In the genomic region with DNA sequence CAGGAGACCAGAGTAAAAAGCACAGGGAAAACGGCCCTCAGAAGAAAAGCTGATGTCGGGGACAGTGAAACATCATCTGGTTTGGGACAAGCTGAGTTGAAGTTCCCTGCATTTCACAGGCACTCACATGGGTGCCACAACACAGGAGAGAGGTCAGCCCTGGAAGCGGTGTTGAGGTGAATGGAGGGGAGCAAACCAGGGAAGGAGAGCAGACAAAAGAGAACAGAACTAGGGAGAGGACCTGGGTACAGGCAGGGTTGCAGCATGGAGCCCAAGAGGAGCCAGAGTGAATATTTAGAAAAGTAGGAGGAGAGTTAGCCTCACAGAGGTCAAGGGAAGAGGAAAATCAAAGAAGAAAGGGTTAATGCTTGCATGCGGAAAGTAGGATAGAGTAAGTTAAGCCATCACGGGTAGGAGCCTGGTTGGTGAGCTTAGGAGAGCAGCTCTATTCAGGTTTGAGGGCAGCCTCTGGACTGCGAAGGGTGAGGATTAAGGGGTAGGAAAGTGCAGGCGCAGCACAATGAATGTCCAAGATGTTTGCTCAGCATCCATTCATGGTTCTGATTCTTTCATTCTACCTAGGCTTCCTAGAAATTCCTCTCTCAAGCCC, we compare ENCODE assay signal across 34 cellular contexts. TPM values are rescaled to one million over a fixed set of nuclear protein-coding genes. Genes with fewer than 3 reads are reported as not detected.
"Had no signal": no experiment of that assay in that cellular context is flagged by ENCODE, and none has a peak within 500 bp of the region (broad histone marks: within the 10 kb centered on the region; RNA-seq: fewer than 3 reads in every experiment).

No MANE protein-coding gene starts in this region.

- H3K4me3 Mint-ChIP-seq: activated CD4-positive, alpha-beta memory T cell treated with anti-CD3 and anti-CD28 coated beads for 36 hours; activated naive CD4-positive, alpha-beta T cell treated with anti-CD3 and anti-CD28 coated beads for 36 hours; activated T-cell treated with anti-CD3 and anti-CD28 coated beads, Interleukin-2, amount 50 U/mL, for 4 hours; activated T-helper 1 cell treated with anti-CD3 and anti-CD28 coated beads, Interleukin-12 subunit alpha, Interleukin-12 subunit beta, Interleukin-2, Interleukin-4 antibody, amounts not matched to agents 30 ng/mL and 10 ng/mL and 1 ng/mL, durations not matched to agents 14 hours and 24 hours and 36 hours; brain had no signal

- H3K36me3 ChIP-seq: adrenal gland, WERI-Rb-1 had no signal

- H3K4me1 ChIP-seq: adrenal gland had no signal

- H3K36me3 Mint-ChIP-seq: activated CD4-positive, alpha-beta memory T cell treated with anti-CD3 and anti-CD28 coated beads for 36 hours; activated naive CD4-positive, alpha-beta T cell treated with anti-CD3 and anti-CD28 coated beads, Interleukin-2, amount 50 U/mL, for 72 hours; brain had no signal

- H3K4me3 ChIP-seq: adrenal gland, PC-9 had no signal

- H2AFZ ChIP-seq: PC-9 had no signal

- H3K27me3 ChIP-seq: adrenal gland had no signal

- DNase-seq: activated CD4-positive, alpha-beta memory T cell treated with anti-CD3 and anti-CD28 coated beads for 36 hours; activated CD4-positive, alpha-beta T cell treated with anti-CD3 and anti-CD28 coated beads, Interleukin-2, amount 50 U/mL, for 1 hour; activated CD8-positive, alpha-beta memory T cell treated with anti-CD3 and anti-CD28 coated beads, Interleukin-2, amount 50 U/mL, for 4 hours; activated gamma-delta T cell treated with Interleukin-2 at 50 U/mL for 16 hours; activated naive CD4-positive, alpha-beta T cell treated with anti-CD3 and anti-CD28 coated beads for 36 hours; activated T-cell treated with anti-CD3 and anti-CD28 coated beads for 4 hours; activated T-cell treated with anti-CD3 and anti-CD28 coated beads, Interleukin-2, amount 50 U/mL, for 4 hours; adrenal gland; caudate nucleus; cerebellar nuclear complex; NCI-H1105; NCI-H1417 treated with DMSO at 0.1 percent for 48 hours; NCI-H1930; NCI-H2081 treated with DMSO at 0.1 percent for 48 hours; NCI-H226; NCI-H524 treated with DMSO at 0.1 percent for 48 hours; NCI-H748 treated with DMSO at 0.1 percent for 48 hours; NK-92 treated with Interleukin-12 subunit alpha and Interleukin-12 subunit beta, amount 100 ng/mL, for 24 hours; PC-9; SIG-M5; SW 1271; T1000; WERI-Rb-1 had no signal

- H3K4me2 ChIP-seq: PC-9 had no signal

- H3K27ac Mint-ChIP-seq: activated CD4-positive, alpha-beta memory T cell treated with anti-CD3 and anti-CD28 coated beads for 36 hours; activated naive CD4-positive, alpha-beta T cell treated with anti-CD3 and anti-CD28 coated beads for 36 hours; activated naive CD4-positive, alpha-beta T cell treated with anti-CD3 and anti-CD28 coated beads, Interleukin-2, amount 50 U/mL, for 72 hours; activated T-helper 1 cell treated with anti-CD3 and anti-CD28 coated beads, Interleukin-12 subunit alpha, Interleukin-12 subunit beta, Interleukin-2, Interleukin-4 antibody, amounts not matched to agents 30 ng/mL and 10 ng/mL and 1 ng/mL, durations not matched to agents 14 hours and 24 hours and 36 hours; brain had no signal

- H3K27ac ChIP-seq: adrenal gland, PC-9, RWPE1, WERI-Rb-1 had no signal

- H3K9me3 Mint-ChIP-seq: activated CD4-positive, alpha-beta memory T cell treated with anti-CD3 and anti-CD28 coated beads for 36 hours; activated naive CD4-positive, alpha-beta T cell treated with anti-CD3 and anti-CD28 coated beads for 36 hours; activated naive CD4-positive, alpha-beta T cell treated with anti-CD3 and anti-CD28 coated beads, Interleukin-2, amount 50 U/mL, for 72 hours; activated T-cell treated with anti-CD3 and anti-CD28 coated beads, Interleukin-2, amount 50 U/mL, for 4 hours; activated T-helper 1 cell treated with anti-CD3 and anti-CD28 coated beads, Interleukin-12 subunit alpha, Interleukin-12 subunit beta, Interleukin-2, Interleukin-4 antibody, amounts not matched to agents 30 ng/mL and 10 ng/mL and 1 ng/mL, durations not matched to agents 14 hours and 24 hours and 36 hours; brain had no signal

- H3K9me3 ChIP-seq: adrenal gland had no signal

- ATAC-seq: activated naive CD4-positive, alpha-beta T cell treated with anti-CD3 and anti-CD28 coated beads, Interleukin-2, amount 50 U/mL, for 72 hours; activated T-cell treated with anti-CD3 and anti-CD28 coated beads, Interleukin-2, amount 50 U/mL, for 4 hours; Right ventricle myocardium inferior; SK-N-SH treated with all-trans-retinoic acid at 6 μM for 48 hours had no signal

RNA-seq across cellular contexts. Expression of gene FAM216B, which starts 15.5 kb away (rescaled TPM):
- total RNA-seq: activated CD4-positive, alpha-beta memory T cell treated with anti-CD3 and anti-CD28 coated beads for 36 hours; activated naive CD4-positive, alpha-beta T cell treated with anti-CD3 and anti-CD28 coated beads for 36 hours; activated naive CD4-positive, alpha-beta T cell treated with anti-CD3 and anti-CD28 coated beads, Interleukin-2, amount 50 U/mL, for 72 hours; activated T-cell treated with anti-CD3 and anti-CD28 coated beads, Interleukin-2, amount 50 U/mL, for 4 hours; activated T-helper 1 cell treated with anti-CD3 and anti-CD28 coated beads, Interleukin-12 subunit alpha, Interleukin-12 subunit beta, Interleukin-2, Interleukin-4 antibody, amounts not matched to agents 30 ng/mL and 10 ng/mL and 1 ng/mL, durations not matched to agents 14 hours and 24 hours and 36 hours; adrenal gland; bronchial epithelial cell; M059J; OCI-LY7; PC-9; T-helper 1 cell treated with Interleukin-12 subunit alpha and Interleukin-12 subunit beta and Interleukin-4 antibody, amounts not matched to agents 30 ng/mL and 1 ng/mL, for 36 hours; T-helper 2 cell treated with Interferon-gamma antibody and Interleukin-4, amounts not matched to agents 100 ng/mL and 5 ng/mL, for 36 hours had no signal
- polyA plus RNA-seq: adrenal gland had no signal
